ENCODE assay signal across 1 cellular context in genomic region chr2:238881353-238882082, GRCh38.
A peak's percentile ranks its signal among the peaks of the same experiment; 100 is the strongest.
TF ChIP-seq lines count a peak whose summit lies in the region.

No MANE protein-coding gene starts in this region.

TF ChIP-seq in K562, 482 proteins besides CTCF, POLR2A, EP300 and RAD21 (continues in another document):
- TF ChIP-seq CREB5 (CRISPR knock-in tag; IDR thresholded peaks at IDR 0.05) (no peak), PPARD (CRISPR knock-in tag; IDR thresholded peaks at IDR 0.05) (no peak), PTRF (tag; IDR thresholded peaks at IDR 0.05) (no peak), RERE (CRISPR knock-in tag; IDR thresholded peaks at IDR 0.05; ENCODE audit: borderline replicate concordance) (peak; percentile 78; the same call in 1 of the 2 replicates), SMAD2 (IDR thresholded peaks at IDR 0.05; ENCODE audit: low read depth, low read length) (no peak), NCOA1 (IDR thresholded peaks at IDR 0.05; ENCODE audit: low read depth) (no peak), STAT5B (CRISPR knock-in tag; IDR thresholded peaks at IDR 0.05) (no peak), ZBTB49 (CRISPR knock-in tag; IDR thresholded peaks at IDR 0.05; ENCODE audit: borderline replicate concordance) (peak; percentile 96), ID3 (CRISPR knock-in tag; IDR thresholded peaks at IDR 0.05) (no peak), ID3 (tag; IDR thresholded peaks at IDR 0.05) (no peak), EGR1 (conservative IDR thresholded peaks at IDR 0.05) (no peak), ZNF121 (CRISPR knock-in tag; conservative IDR thresholded peaks at IDR 0.05) (peak; percentile 62; the same call in 1 of the 2 replicates), E2F8 (IDR thresholded peaks at IDR 0.05; ENCODE audit: low read depth, partially characterized antibody) (no peak), FOXP1 (CRISPR knock-in tag; IDR thresholded peaks at IDR 0.05) (peak; percentile 39; the same call in 1 of the 2 replicates), ETV6 (IDR thresholded peaks at IDR 0.05; ENCODE audit: borderline replicate concordance in 1 of 2, low read depth in 2 of 2, low read length in 1 of 2) (no peak), ETV6 (CRISPR knock-in tag; IDR thresholded peaks at IDR 0.05; ENCODE audit: borderline replicate concordance) (peak; percentile 98), SIN3B (IDR thresholded peaks at IDR 0.05; ENCODE audit: low read depth) (no peak), ZNF408 (CRISPR knock-in tag; IDR thresholded peaks at IDR 0.05; ENCODE audit: low read depth) (no peak), GATAD2A (IDR thresholded peaks at IDR 0.05) (0 out of 2 replicates have a peak, but pooled peaks have one; percentile 66), ZBTB33 (CRISPR knock-in tag; IDR thresholded peaks at IDR 0.05) (peak; percentile 73; the same call in 1 of the 2 replicates), NFIC (IDR thresholded peaks at IDR 0.05) (no peak), ZNF395 (CRISPR knock-in tag; IDR thresholded peaks at IDR 0.05) (no peak), GABPA (tag; conservative IDR thresholded peaks at IDR 0.05; ENCODE audit: low read depth) (no peak), SNAPC5 (CRISPR knock-in tag; IDR thresholded peaks at IDR 0.05) (no peak), MCM2 (IDR thresholded peaks at IDR 0.05; ENCODE audit: low read depth) (no peak), ZBTB40 (IDR thresholded peaks at IDR 0.05) (no peak), ZBTB40 (CRISPR knock-in tag; IDR thresholded peaks at IDR 0.05) (peak; percentile 38; the same call in 1 of the 2 replicates), ZNF324 (CRISPR knock-in tag; IDR thresholded peaks at IDR 0.05) (no peak), NCOA2 (IDR thresholded peaks at IDR 0.05; ENCODE audit: partially characterized antibody in 2 of 2) (no peak)
